In the genomic region with DNA sequence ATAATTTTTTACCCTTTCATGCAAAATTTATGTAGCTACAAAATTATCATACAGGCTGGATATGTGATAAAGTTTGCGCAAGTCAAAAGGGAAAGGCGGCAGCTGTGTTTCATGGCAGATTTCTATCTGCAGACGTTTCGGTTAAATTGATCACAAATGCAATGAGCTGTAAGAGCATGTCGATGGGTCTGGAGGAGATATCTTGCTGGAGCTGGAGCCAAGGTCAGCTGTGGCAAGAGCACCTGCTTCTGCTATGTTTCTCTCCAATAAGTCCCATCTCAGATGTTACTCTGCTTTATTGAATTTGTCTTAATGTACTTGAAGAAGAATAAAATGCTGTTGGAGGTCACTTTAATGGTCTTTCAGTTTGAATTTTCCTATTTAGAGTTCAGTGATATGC, we compare ENCODE assay signal across 28 cellular contexts.
"Had no signal": no experiment of that assay in that cellular context is flagged by ENCODE, and none has a peak within 500 bp of the region (broad histone marks: within the 10 kb centered on the region; RNA-seq: fewer than 3 reads in every experiment).

No MANE protein-coding gene starts in this region.

- ATAC-seq: activated naive CD4-positive, alpha-beta T cell treated with anti-CD3 and anti-CD28 coated beads, Interleukin-2, amount 50 U/mL, for 72 hours; activated naive CD8-positive, alpha-beta T cell treated with anti-CD3 and anti-CD28 coated beads, Interleukin-2, amount 50 U/mL, for 24 hours; activated T-cell treated with anti-CD3 and anti-CD28 coated beads, Interleukin-2, amount 50 U/mL, for 4 hours; activated T-cell treated with anti-CD3 and anti-CD28 coated beads, Interleukin-2, amount 50 U/mL, for 72 hours; activated T-helper 17 cell treated with anti-CD3 and anti-CD28 coated beads, Interleukin-2, amount 50 U/mL, for 72 hours; body of pancreas had no signal

- DNase-seq: activated effector memory CD4-positive, alpha-beta T cell treated with anti-CD3 and anti-CD28 coated beads, Interleukin-2, amount 50 U/mL, for 16 hours; activated effector memory CD4-positive, alpha-beta T cell treated with Interleukin-2 at 50 U/mL for 16 hours; activated gamma-delta T cell; activated gamma-delta T cell treated with Interleukin-2 at 50 U/mL for 16 hours; activated naive CD4-positive, alpha-beta T cell; activated naive CD4-positive, alpha-beta T cell treated with anti-CD3 and anti-CD28 coated beads for 36 hours; activated naive CD4-positive, alpha-beta T cell treated with anti-CD3 and anti-CD28 coated beads, Interleukin-2, amount 10 ng/mL, durations not matched to agents 7 days and 5 days; activated naive CD4-positive, alpha-beta T cell treated with anti-CD3 and anti-CD28 coated beads, Interleukin-2, amount 50 U/mL, for 16 hours; activated naive CD4-positive, alpha-beta T cell treated with Interleukin-2 at 50 U/mL for 16 hours; activated naive CD8-positive, alpha-beta T cell treated with anti-CD3 and anti-CD28 coated beads for 36 hours; activated naive CD8-positive, alpha-beta T cell treated with anti-CD3 and anti-CD28 coated beads, Interleukin-2, amount 10 ng/mL, durations not matched to agents 7 days and 5 days; activated naive CD8-positive, alpha-beta T cell treated with anti-CD3 and anti-CD28 coated beads, Interleukin-2, amount 50 U/mL, for 24 hours; activated T-cell treated with anti-CD3 and anti-CD28 coated beads, Interleukin-2, amount 50 U/mL, for 24 hours; activated T-cell treated with anti-CD3 and anti-CD28 coated beads, Interleukin-2, amount 50 U/mL, for 4 hours; activated T-cell treated with anti-CD3 and anti-CD28 coated beads, Interleukin-2, amount 50 U/mL, for 48 hours; activated T-cell treated with anti-CD3 and anti-CD28 coated beads, Interleukin-2, amount 50 U/mL, for 72 hours; adrenal gland; amniotic stem cell; amygdala; anterior cingulate cortex; aorta; body of pancreas; brain microvascular endothelial cell; caudate nucleus; central memory CD4-positive, alpha-beta T cell; cerebellar nuclear complex had no signal
